In genomic region chr19:2081873-2082810, GRCh38 we compare ENCODE assay signal across 2 cellular contexts.
TF ChIP-seq lines count a peak whose summit lies in the region.

No MANE protein-coding gene starts in this region.

TF ChIP-seq in liver, 16 proteins besides CTCF, POLR2A, EP300 and RAD21:
- TF ChIP-seq JUND (IDR thresholded peaks at IDR 0.05) (no peak), MAX (IDR thresholded peaks at IDR 0.05) (no peak), HNF4A (conservative IDR thresholded peaks at IDR 0.05) (no peak), HNF4G (IDR thresholded peaks at IDR 0.05) (no peak), TAF1 (conservative IDR thresholded peaks at IDR 0.05) (no peak), EGR1 (IDR thresholded peaks at IDR 0.05; ENCODE audit: low read depth in 2 of 2) (no peak), REST (IDR thresholded peaks at IDR 0.05) (no peak), NR2F2 (IDR thresholded peaks at IDR 0.05) (no peak), YY1 (IDR thresholded peaks at IDR 0.05) (no peak), ZBTB33 (IDR thresholded peaks at IDR 0.05) (no peak), GABPA (IDR thresholded peaks at IDR 0.05 in 1 of 2, conservative IDR thresholded peaks at IDR 0.05 in 1 of 2) (no peak), ATF3 (IDR thresholded peaks at IDR 0.05) (no peak), FOXA1 (IDR thresholded peaks at IDR 0.05) (no peak), RXRA (IDR thresholded peaks at IDR 0.05) (no peak), SP1 (IDR thresholded peaks at IDR 0.05) (no peak), FOXA2 (IDR thresholded peaks at IDR 0.05) (no peak)

TF ChIP-seq in HepG2, 621 proteins besides CTCF, POLR2A, EP300 and RAD21:
- TF ChIP-seq ZHX2 (IDR thresholded peaks at IDR 0.05; ENCODE audit: low read depth) (no peak), ZHX2 (CRISPR knock-in tag; IDR thresholded peaks at IDR 0.05; ENCODE audit: borderline replicate concordance) (no peak), MAFF (IDR thresholded peaks at IDR 0.05; ENCODE audit: low read depth, low read length) (no peak), RNF2 (conservative IDR thresholded peaks at IDR 0.05; ENCODE audit: low read depth) (no peak), PHF20 (CRISPR knock-in tag; IDR thresholded peaks at IDR 0.05) (no peak), DDIT3 (CRISPR knock-in tag; IDR thresholded peaks at IDR 0.05) (no peak), GATAD1 (CRISPR knock-in tag; IDR thresholded peaks at IDR 0.05) (no peak), ZNF180 (CRISPR knock-in tag; IDR thresholded peaks at IDR 0.05; ENCODE audit: borderline replicate concordance, low read depth) (no peak), ZNF670 (CRISPR knock-in tag; IDR thresholded peaks at IDR 0.05; ENCODE audit: borderline replicate concordance) (no peak), HES4 (CRISPR knock-in tag; IDR thresholded peaks at IDR 0.05; ENCODE audit: borderline replicate concordance) (no peak), ZNF446 (CRISPR knock-in tag; IDR thresholded peaks at IDR 0.05) (no peak), ZNF772 (CRISPR knock-in tag; IDR thresholded peaks at IDR 0.05) (no peak), ZNF788 (CRISPR knock-in tag; IDR thresholded peaks at IDR 0.05; ENCODE audit: borderline replicate concordance) (no peak), THRA (CRISPR knock-in tag; IDR thresholded peaks at IDR 0.05; ENCODE audit: borderline replicate concordance) (no peak), ATF4 (CRISPR knock-in tag; IDR thresholded peaks at IDR 0.05) (no peak), SRF (IDR thresholded peaks at IDR 0.05; ENCODE audit: low read depth, low read length) (no peak), ZFP1 (CRISPR knock-in tag; IDR thresholded peaks at IDR 0.05) (no peak), ZNF367 (CRISPR knock-in tag; IDR thresholded peaks at IDR 0.05; ENCODE audit: borderline replicate concordance) (no peak)
